ENCODE assay signal across 1 cellular context in the genomic region with DNA sequence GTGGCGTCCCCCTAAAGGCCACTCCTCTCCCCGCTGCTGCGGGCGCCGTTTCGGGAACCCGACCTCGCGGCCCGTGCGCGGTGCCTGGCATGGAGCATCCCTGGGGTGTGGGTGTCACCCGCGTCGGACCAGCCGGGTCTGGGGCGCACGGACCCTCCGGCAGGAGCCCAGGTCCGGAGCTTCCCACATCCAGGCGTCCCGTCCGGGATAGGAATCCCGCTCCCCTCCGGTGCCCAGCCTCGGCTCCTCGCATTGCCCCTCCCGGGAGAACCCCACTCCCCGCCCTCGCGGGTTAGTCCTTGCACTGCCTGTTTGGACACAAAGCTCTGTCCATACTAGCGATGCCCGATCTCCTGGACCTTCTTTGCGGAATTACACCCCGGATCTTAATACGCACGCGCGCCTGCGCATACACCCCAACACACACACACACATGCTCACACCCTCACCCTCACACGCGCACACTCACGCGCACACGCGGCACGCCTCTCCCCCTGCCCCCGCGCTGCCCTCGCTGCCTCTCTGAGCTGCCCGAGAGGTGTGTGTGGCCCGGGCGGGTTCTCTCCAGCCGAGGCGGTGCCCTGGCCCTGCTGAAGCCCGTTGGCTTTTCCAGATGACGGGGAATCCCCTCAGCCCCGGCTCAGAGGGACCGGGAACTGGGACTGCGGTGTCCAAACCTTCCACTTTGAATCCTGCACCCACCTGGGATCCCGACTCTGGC.
A peak's percentile ranks its signal among the peaks of the same experiment; 100 is the strongest.
TF ChIP-seq lines count a peak whose summit lies in the region.

No MANE protein-coding gene starts in this region.

TF ChIP-seq in HepG2, 621 proteins besides CTCF, POLR2A, EP300 and RAD21 (continued from another document and continues in another):
- TF ChIP-seq, protein P1, sequence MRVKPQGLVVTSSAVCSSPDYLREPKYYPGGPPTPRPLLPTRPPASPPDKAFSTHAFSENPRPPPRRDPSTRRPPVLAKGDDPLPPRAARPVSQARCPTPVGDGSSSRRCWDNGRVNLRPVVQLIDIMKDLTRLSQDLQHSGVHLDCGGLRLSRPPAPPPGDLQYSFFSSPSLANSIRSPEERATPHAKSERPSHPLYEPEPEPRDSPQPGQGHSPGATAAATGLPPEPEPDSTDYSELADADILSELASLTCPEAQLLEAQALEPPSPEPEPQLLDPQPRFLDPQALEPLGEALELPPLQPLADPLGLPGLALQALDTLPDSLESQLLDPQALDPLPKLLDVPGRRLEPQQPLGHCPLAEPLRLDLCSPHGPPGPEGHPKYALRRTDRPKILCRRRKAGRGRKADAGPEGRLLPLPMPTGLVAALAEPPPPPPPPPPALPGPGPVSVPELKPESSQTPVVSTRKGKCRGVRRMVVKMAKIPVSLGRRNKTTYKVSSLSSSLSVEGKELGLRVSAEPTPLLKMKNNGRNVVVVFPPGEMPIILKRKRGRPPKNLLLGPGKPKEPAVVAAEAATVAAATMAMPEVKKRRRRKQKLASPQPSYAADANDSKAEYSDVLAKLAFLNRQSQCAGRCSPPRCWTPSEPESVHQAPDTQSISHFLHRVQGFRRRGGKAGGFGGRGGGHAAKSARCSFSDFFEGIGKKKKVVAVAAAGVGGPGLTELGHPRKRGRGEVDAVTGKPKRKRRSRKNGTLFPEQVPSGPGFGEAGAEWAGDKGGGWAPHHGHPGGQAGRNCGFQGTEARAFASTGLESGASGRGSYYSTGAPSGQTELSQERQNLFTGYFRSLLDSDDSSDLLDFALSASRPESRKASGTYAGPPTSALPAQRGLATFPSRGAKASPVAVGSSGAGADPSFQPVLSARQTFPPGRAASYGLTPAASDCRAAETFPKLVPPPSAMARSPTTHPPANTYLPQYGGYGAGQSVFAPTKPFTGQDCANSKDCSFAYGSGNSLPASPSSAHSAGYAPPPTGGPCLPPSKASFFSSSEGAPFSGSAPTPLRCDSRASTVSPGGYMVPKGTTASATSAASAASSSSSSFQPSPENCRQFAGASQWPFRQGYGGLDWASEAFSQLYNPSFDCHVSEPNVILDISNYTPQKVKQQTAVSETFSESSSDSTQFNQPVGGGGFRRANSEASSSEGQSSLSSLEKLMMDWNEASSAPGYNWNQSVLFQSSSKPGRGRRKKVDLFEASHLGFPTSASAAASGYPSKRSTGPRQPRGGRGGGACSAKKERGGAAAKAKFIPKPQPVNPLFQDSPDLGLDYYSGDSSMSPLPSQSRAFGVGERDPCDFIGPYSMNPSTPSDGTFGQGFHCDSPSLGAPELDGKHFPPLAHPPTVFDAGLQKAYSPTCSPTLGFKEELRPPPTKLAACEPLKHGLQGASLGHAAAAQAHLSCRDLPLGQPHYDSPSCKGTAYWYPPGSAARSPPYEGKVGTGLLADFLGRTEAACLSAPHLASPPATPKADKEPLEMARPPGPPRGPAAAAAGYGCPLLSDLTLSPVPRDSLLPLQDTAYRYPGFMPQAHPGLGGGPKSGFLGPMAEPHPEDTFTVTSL (CRISPR knock-in tag; IDR thresholded peaks at IDR 0.05; ENCODE audit: borderline replicate concordance), result 0 out of 2 replicates have a peak, but pooled peaks have one; percentile 43
- no peak for TF ChIP-seq ZNF282 (IDR thresholded peaks at IDR 0.05; ENCODE audit: partially characterized antibody)
- peak; percentile 60; the same call in 1 of the 2 replicates for TF ChIP-seq ZNF274 (CRISPR knock-in tag; IDR thresholded peaks at IDR 0.05)
- TF ChIP-seq, protein P2, sequence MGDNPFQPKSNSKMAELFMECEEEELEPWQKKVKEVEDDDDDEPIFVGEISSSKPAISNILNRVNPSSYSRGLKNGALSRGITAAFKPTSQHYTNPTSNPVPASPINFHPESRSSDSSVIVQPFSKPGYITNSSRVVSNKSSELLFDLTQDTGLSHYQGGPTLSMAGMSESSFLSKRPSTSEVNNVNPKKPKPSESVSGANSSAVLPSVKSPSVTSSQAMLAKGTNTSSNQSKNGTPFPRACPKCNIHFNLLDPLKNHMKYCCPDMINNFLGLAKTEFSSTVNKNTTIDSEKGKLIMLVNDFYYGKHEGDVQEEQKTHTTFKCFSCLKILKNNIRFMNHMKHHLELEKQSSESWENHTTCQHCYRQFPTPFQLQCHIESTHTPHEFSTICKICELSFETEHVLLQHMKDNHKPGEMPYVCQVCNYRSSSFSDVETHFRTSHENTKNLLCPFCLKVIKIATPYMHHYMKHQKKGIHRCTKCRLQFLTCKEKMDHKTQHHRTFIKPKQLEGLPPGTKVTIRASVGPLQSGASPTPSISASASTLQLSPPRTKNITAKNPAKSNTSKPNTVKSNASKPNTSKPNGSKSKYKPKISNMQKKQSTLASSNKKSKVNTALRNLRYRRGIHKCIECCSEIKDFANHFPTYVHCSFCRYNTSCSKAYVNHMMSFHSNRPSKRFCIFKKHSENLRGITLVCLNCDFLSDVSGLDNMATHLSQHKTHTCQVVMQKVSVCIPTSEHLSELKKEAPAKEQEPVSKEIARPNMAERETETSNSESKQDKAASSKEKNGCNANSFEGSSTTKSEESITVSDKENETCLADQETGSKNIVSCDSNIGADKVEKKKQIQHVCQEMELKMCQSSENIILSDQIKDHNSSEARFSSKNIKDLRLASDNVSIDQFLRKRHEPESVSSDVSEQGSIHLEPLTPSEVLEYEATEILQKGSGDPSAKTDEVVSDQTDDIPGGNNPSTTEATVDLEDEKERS (CRISPR knock-in tag; IDR thresholded peaks at IDR 0.05), result no peak
- peak; percentile 65; the same call in 1 of the 2 replicates for TF ChIP-seq ARNT2 (CRISPR knock-in tag; IDR thresholded peaks at IDR 0.05; ENCODE audit: low read depth)
- no peak for TF ChIP-seq AHR (CRISPR knock-in tag; IDR thresholded peaks at IDR 0.05)
- TF ChIP-seq REL (CRISPR knock-in tag; conservative IDR thresholded peaks at IDR 0.05), result no peak
- TF ChIP-seq ZNF3 (CRISPR knock-in tag; IDR thresholded peaks at IDR 0.05), result no peak
- no peak for TF ChIP-seq FOXM1 (CRISPR knock-in tag; IDR thresholded peaks at IDR 0.05)
- no peak for TF ChIP-seq KLF15 (CRISPR knock-in tag; IDR thresholded peaks at IDR 0.05; ENCODE audit: borderline replicate concordance)
- no peak for TF ChIP-seq ZNF205 (CRISPR knock-in tag; IDR thresholded peaks at IDR 0.05)
- TF ChIP-seq ZMYM2 (CRISPR knock-in tag; IDR thresholded peaks at IDR 0.05), result no peak
- no peak for TF ChIP-seq DNMT3B (CRISPR knock-in tag; conservative IDR thresholded peaks at IDR 0.05)
- TF ChIP-seq, protein P3, sequence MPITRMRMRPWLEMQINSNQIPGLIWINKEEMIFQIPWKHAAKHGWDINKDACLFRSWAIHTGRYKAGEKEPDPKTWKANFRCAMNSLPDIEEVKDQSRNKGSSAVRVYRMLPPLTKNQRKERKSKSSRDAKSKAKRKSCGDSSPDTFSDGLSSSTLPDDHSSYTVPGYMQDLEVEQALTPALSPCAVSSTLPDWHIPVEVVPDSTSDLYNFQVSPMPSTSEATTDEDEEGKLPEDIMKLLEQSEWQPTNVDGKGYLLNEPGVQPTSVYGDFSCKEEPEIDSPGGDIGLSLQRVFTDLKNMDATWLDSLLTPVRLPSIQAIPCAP (CRISPR knock-in tag; IDR thresholded peaks at IDR 0.05; ENCODE audit: low read depth), result no peak
- no peak for TF ChIP-seq RBAK (CRISPR knock-in tag; IDR thresholded peaks at IDR 0.05)
- TF ChIP-seq SP1 (IDR thresholded peaks at IDR 0.05), result no peak
- TF ChIP-seq SP1 (CRISPR knock-in tag; IDR thresholded peaks at IDR 0.05), result no peak
- TF ChIP-seq HNF4A (CRISPR knock-in tag; IDR thresholded peaks at IDR 0.05), result no peak
- TF ChIP-seq ZNF12 (CRISPR knock-in tag; IDR thresholded peaks at IDR 0.05), result no peak
- TF ChIP-seq ZNF598 (CRISPR knock-in tag; IDR thresholded peaks at IDR 0.05; ENCODE audit: borderline replicate concordance), result peak; percentile 56; the same call in 1 of the 2 replicates
- TF ChIP-seq ZNF550 (CRISPR knock-in tag; IDR thresholded peaks at IDR 0.05; ENCODE audit: borderline replicate concordance), result 0 out of 2 replicates have a peak, but pooled peaks have one; percentile 56
- no peak for TF ChIP-seq ZNF615 (CRISPR knock-in tag; IDR thresholded peaks at IDR 0.05; ENCODE audit: borderline replicate concordance)
- TF ChIP-seq, protein P4, sequence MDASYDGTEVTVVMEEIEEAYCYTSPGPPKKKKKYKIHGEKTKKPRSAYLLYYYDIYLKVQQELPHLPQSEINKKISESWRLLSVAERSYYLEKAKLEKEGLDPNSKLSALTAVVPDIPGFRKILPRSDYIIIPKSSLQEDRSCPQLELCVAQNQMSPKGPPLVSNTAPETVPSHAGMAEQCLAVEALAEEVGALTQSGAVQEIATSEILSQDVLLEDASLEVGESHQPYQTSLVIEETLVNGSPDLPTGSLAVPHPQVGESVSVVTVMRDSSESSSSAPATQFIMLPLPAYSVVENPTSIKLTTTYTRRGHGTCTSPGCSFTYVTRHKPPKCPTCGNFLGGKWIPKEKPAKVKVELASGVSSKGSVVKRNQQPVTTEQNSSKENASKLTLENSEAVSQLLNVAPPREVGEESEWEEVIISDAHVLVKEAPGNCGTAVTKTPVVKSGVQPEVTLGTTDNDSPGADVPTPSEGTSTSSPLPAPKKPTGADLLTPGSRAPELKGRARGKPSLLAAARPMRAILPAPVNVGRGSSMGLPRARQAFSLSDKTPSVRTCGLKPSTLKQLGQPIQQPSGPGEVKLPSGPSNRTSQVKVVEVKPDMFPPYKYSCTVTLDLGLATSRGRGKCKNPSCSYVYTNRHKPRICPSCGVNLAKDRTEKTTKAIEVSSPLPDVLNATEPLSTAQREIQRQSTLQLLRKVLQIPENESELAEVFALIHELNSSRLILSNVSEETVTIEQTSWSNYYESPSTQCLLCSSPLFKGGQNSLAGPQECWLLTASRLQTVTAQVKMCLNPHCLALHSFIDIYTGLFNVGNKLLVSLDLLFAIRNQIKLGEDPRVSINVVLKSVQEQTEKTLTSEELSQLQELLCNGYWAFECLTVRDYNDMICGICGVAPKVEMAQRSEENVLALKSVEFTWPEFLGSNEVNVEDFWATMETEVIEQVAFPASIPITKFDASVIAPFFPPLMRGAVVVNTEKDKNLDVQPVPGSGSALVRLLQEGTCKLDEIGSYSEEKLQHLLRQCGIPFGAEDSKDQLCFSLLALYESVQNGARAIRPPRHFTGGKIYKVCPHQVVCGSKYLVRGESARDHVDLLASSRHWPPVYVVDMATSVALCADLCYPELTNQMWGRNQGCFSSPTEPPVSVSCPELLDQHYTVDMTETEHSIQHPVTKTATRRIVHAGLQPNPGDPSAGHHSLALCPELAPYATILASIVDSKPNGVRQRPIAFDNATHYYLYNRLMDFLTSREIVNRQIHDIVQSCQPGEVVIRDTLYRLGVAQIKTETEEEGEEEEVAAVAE (CRISPR knock-in tag; IDR thresholded peaks at IDR 0.05; ENCODE audit: borderline replicate concordance), result no peak
- no peak for TF ChIP-seq DR1 (CRISPR knock-in tag; IDR thresholded peaks at IDR 0.05)
- TF ChIP-seq ZNF781 (CRISPR knock-in tag; IDR thresholded peaks at IDR 0.05; ENCODE audit: borderline replicate concordance, not compliant biosample characterization), result no peak
- no peak for TF ChIP-seq HMG20B (CRISPR knock-in tag; conservative IDR thresholded peaks at IDR 0.05)
- TF ChIP-seq, protein P5, sequence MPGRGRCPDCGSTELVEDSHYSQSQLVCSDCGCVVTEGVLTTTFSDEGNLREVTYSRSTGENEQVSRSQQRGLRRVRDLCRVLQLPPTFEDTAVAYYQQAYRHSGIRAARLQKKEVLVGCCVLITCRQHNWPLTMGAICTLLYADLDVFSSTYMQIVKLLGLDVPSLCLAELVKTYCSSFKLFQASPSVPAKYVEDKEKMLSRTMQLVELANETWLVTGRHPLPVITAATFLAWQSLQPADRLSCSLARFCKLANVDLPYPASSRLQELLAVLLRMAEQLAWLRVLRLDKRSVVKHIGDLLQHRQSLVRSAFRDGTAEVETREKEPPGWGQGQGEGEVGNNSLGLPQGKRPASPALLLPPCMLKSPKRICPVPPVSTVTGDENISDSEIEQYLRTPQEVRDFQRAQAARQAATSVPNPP (CRISPR knock-in tag; IDR thresholded peaks at IDR 0.05), result no peak
- no peak for TF ChIP-seq ZNF768 (CRISPR knock-in tag; IDR thresholded peaks at IDR 0.05)
- no peak for TF ChIP-seq ZNF660 (CRISPR knock-in tag; IDR thresholded peaks at IDR 0.05; ENCODE audit: borderline replicate concordance, low read depth)
- no peak for TF ChIP-seq ELF3 (CRISPR knock-in tag; IDR thresholded peaks at IDR 0.05)
- TF ChIP-seq NR2F1 (CRISPR knock-in tag; IDR thresholded peaks at IDR 0.05), result no peak
- TF ChIP-seq CHCHD3 (CRISPR knock-in tag; IDR thresholded peaks at IDR 0.05), result no peak
- no peak for TF ChIP-seq SCMH1 (CRISPR knock-in tag; IDR thresholded peaks at IDR 0.05; ENCODE audit: borderline replicate concordance)
- TF ChIP-seq NFATC3 (CRISPR knock-in tag; IDR thresholded peaks at IDR 0.05), result no peak
- TF ChIP-seq KLF6 (CRISPR knock-in tag; IDR thresholded peaks at IDR 0.05), result no peak
- no peak for TF ChIP-seq ZSCAN30 (CRISPR knock-in tag; IDR thresholded peaks at IDR 0.05)
- no peak for TF ChIP-seq CEBPG (CRISPR knock-in tag; IDR thresholded peaks at IDR 0.05)
- TF ChIP-seq, protein P6, sequence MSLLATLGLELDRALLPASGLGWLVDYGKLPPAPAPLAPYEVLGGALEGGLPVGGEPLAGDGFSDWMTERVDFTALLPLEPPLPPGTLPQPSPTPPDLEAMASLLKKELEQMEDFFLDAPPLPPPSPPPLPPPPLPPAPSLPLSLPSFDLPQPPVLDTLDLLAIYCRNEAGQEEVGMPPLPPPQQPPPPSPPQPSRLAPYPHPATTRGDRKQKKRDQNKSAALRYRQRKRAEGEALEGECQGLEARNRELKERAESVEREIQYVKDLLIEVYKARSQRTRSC (CRISPR knock-in tag; IDR thresholded peaks at IDR 0.05; ENCODE audit: low read depth), result no peak
- peak; percentile 52; the same call in 1 of the 2 replicates for TF ChIP-seq KDM2A (CRISPR knock-in tag; IDR thresholded peaks at IDR 0.05; ENCODE audit: borderline replicate concordance, low read depth)
- TF ChIP-seq SMAD1 (CRISPR knock-in tag; IDR thresholded peaks at IDR 0.05; ENCODE audit: borderline replicate concordance, low read depth), result peak; percentile 45; the same call in 1 of the 2 replicates
- no peak for TF ChIP-seq ZFP36L1 (CRISPR knock-in tag; IDR thresholded peaks at IDR 0.05)
- TF ChIP-seq ZNF614 (CRISPR knock-in tag; IDR thresholded peaks at IDR 0.05; ENCODE audit: borderline replicate concordance), result no peak
- TF ChIP-seq FOXK1 (CRISPR knock-in tag; IDR thresholded peaks at IDR 0.05; ENCODE audit: borderline replicate concordance, low read depth), result no peak
- TF ChIP-seq, protein P7, sequence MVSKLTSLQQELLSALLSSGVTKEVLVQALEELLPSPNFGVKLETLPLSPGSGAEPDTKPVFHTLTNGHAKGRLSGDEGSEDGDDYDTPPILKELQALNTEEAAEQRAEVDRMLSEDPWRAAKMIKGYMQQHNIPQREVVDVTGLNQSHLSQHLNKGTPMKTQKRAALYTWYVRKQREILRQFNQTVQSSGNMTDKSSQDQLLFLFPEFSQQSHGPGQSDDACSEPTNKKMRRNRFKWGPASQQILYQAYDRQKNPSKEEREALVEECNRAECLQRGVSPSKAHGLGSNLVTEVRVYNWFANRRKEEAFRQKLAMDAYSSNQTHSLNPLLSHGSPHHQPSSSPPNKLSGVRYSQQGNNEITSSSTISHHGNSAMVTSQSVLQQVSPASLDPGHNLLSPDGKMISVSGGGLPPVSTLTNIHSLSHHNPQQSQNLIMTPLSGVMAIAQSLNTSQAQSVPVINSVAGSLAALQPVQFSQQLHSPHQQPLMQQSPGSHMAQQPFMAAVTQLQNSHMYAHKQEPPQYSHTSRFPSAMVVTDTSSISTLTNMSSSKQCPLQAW (CRISPR knock-in tag; IDR thresholded peaks at IDR 0.05), result no peak
- no peak for TF ChIP-seq HHEX (CRISPR knock-in tag; IDR thresholded peaks at IDR 0.05)
- no peak for TF ChIP-seq RARG (CRISPR knock-in tag; IDR thresholded peaks at IDR 0.05; ENCODE audit: low read depth)
- no peak for TF ChIP-seq HDAC2 (CRISPR knock-in tag; IDR thresholded peaks at IDR 0.05)
- no peak for TF ChIP-seq PCBP2 (optimal IDR thresholded peaks at IDR 0.05; ENCODE audit: low read depth, low read length, poor library complexity, severe bottlenecking)
- TF ChIP-seq HES4 (CRISPR knock-in tag; IDR thresholded peaks at IDR 0.05; ENCODE audit: borderline replicate concordance), result no peak
- no peak for TF ChIP-seq NR2F2 (IDR thresholded peaks at IDR 0.05; ENCODE audit: borderline replicate concordance, low read depth)
- TF ChIP-seq DPF2 (CRISPR knock-in tag; IDR thresholded peaks at IDR 0.05; ENCODE audit: borderline replicate concordance, low read depth), result no peak
